In genomic region chr2:102301867-102302362, GRCh38 we compare ENCODE assay signal across 8 cellular contexts. TPM values are rescaled to one million over a fixed set of nuclear protein-coding genes. Genes with fewer than 3 reads are reported as not detected.
DNase-seq lines count a peak whose midpoint lies in the region; ATAC-seq and TF ChIP-seq lines count a peak whose summit lies in the region.

No MANE protein-coding gene starts in this region.

- H3K27me3 Mint-ChIP-seq in activated CD4-positive, alpha-beta T cell treated with anti-CD3 and anti-CD28 coated beads, Interleukin-2, amount 10 ng/mL, durations not matched to agents 24 days and 14 days: peaks cover 2% of the 10 kb centered on the region

- peak overlapping the region; percentile 67 for H3K4me3 Mint-ChIP-seq in activated CD4-positive, alpha-beta T cell treated with anti-CD3 and anti-CD28 coated beads, Interleukin-2, amount 10 ng/mL, durations not matched to agents 24 days and 14 days

- H3K27ac ChIP-seq in foreskin keratinocyte: no peak overlapping the region
- H3K27ac ChIP-seq in stomach: no peak overlapping the region

- H3K36me3 Mint-ChIP-seq in activated CD4-positive, alpha-beta T cell treated with anti-CD3 and anti-CD28 coated beads, Interleukin-2, amount 10 ng/mL, durations not matched to agents 24 days and 14 days (ENCODE audit: low read depth): no peaks in the 10 kb centered on the region

- ATAC-seq in GM19468 (IDR thresholded peaks at IDR 0.05; ENCODE audit: extremely low read depth, unreplicated experiment): peak; percentile 63
- peak; percentile 81 for ATAC-seq in HG03575 (IDR thresholded peaks at IDR 0.05; ENCODE audit: extremely low read depth, insufficient number of reproducible peaks, low FRiP score, unreplicated experiment)
- ATAC-seq in foreskin keratinocyte: peak; percentile 75

- no peaks in the 10 kb centered on the region for H3K9me3 ChIP-seq in stomach

- WGBS in stomach, 5 donors: 15 to 28% (median 23%) methylated on average over 7 of the region's 7 CpGs

- intact Hi-C loops in activated CD4-positive, alpha-beta T cell treated with anti-CD3 and anti-CD28 coated beads, Interleukin-2, amount 10 ng/mL, durations not matched to agents 24 days and 14 days (cut with micrococcal nuclease): loop anchor here (2.0 to 5.0 kb wide), 4 partner anchors 25 to 300 kb away; no protein-coding TSS in a partner anchor
- intact Hi-C loops in stomach (cut with DNase I; ENCODE audit: low total_unique reads): no loop called here

- TF ChIP-seq POLR2A in stomach (IDR thresholded peaks at IDR 0.05): no peak

- no peak overlapping the region for H3K4me3 ChIP-seq in stomach

- TF ChIP-seq EP300 in stomach (IDR thresholded peaks at IDR 0.05): no peak

- TF ChIP-seq CTCF in foreskin keratinocyte (conservative IDR thresholded peaks at IDR 0.05) (peak; percentile 73), stomach (IDR thresholded peaks at IDR 0.05) (peak in 1 of 7 experiments; percentile 8)

- H3K9me3 Mint-ChIP-seq in activated CD4-positive, alpha-beta T cell treated with anti-CD3 and anti-CD28 coated beads, Interleukin-2, amount 10 ng/mL, durations not matched to agents 24 days and 14 days: no peaks in the 10 kb centered on the region

- no peaks in the 10 kb centered on the region for H3K36me3 ChIP-seq in stomach

- H3K27me3 ChIP-seq in foreskin keratinocyte (peaks cover 3% of the 10 kb centered on the region), stomach (peaks cover 0 to 5% (median 0%) of the 10 kb centered on the region in 3 donors)

- peak overlapping the region; percentile 93 for H3K27ac Mint-ChIP-seq in activated CD4-positive, alpha-beta T cell treated with anti-CD3 and anti-CD28 coated beads, Interleukin-2, amount 10 ng/mL, durations not matched to agents 24 days and 14 days

- H3K4me1 ChIP-seq in foreskin keratinocyte (no peaks in the 10 kb centered on the region), stomach (no peaks in the 10 kb centered on the region)

- DNase-seq in CD1c-positive myeloid dendritic cell (ENCODE audit: extremely low spot score): peak; percentile 75
- DNase-seq in activated CD4-positive, alpha-beta T cell treated with anti-CD3 and anti-CD28 coated beads, Interleukin-2, amount 10 ng/mL, durations not matched to agents 24 days and 14 days: peak; percentile 88
- peak in 1 of 2 donors; percentile 44 for DNase-seq in foreskin keratinocyte
- DNase-seq in stimulated activated CD8-positive, alpha-beta memory T cell treated with anti-CD3 and anti-CD28 coated beads, Interleukin-15, amount 100 ng/mL, for 4 hours (ENCODE audit: low read depth in 2 of 2): peak; percentile 4 to 28
- DNase-seq in COLO829 (ENCODE audit: low spot score): no peak
- no peak for DNase-seq in stomach

- H3K4me1 Mint-ChIP-seq in activated CD4-positive, alpha-beta T cell treated with anti-CD3 and anti-CD28 coated beads, Interleukin-2, amount 10 ng/mL, durations not matched to agents 24 days and 14 days: peaks cover 54% of the 10 kb centered on the region

RNA-seq across cellular contexts. Expression of gene IL1RL1, which starts 9.4 kb away (rescaled TPM):
- total RNA-seq in activated CD4-positive, alpha-beta T cell treated with anti-CD3 and anti-CD28 coated beads, Interleukin-2, amount 10 ng/mL, durations not matched to agents 24 days and 14 days: 0.54 and 0.84 TPM in 2 replicates
- total RNA-seq in foreskin keratinocyte: 0.11 and 0.20 TPM in 2 replicates
- 0.03 and 0.09 TPM in 2 replicates for polyA plus RNA-seq in foreskin keratinocyte
- total RNA-seq in stomach: 10 to 100 TPM in 4 of 5 donors, under 1 TPM in 1; 0.29 to 61.7 (median 29.4) TPM
- polyA plus RNA-seq in stomach: 10 to 100 TPM in 2 of 3 donors, 1 to 10 TPM in 1; 2.9 to 40.9 (median 21.4) TPM

RNA-seq across cellular contexts. Expression of gene IL18R1, which starts 53.7 kb away (rescaled TPM):
- total RNA-seq in activated CD4-positive, alpha-beta T cell treated with anti-CD3 and anti-CD28 coated beads, Interleukin-2, amount 10 ng/mL, durations not matched to agents 24 days and 14 days: 41.7 and 50.2 TPM in 2 replicates
- total RNA-seq in foreskin keratinocyte: 2.2 and 4.0 TPM in 2 replicates
- 0.60 and 1.2 TPM in 2 replicates for polyA plus RNA-seq in foreskin keratinocyte
- 10 to 100 TPM in 3 of 5 donors, 1 to 10 TPM in 1, under 1 TPM in 1; 0.29 to 83.9 (median 10.1) TPM for total RNA-seq in stomach
- polyA plus RNA-seq in stomach: 1 to 10 TPM; 1.5 to 2.7 (median 2.3) TPM

Comparison
In these comparisons a context has a peak if more than half of its experiments do, and no peak if none do; other contexts are left out.
1. DNase-seq: peak in CD1c-positive myeloid dendritic cell (single experiment), activated CD4-positive, alpha-beta T cell treated with anti-CD3 and anti-CD28 coated beads, Interleukin-2, amount 10 ng/mL, durations not matched to agents 24 days and 14 days (single experiment) and stimulated activated CD8-positive, alpha-beta memory T cell treated with anti-CD3 and anti-CD28 coated beads, Interleukin-15, amount 100 ng/mL, for 4 hours (2 of 2); none in COLO829 (single experiment) and stomach (single experiment).
2. Peak in every context shown above with its lines, with median percentiles within 50 percentile points of each other: ATAC-seq.